ENCODE assay signal across 1 cellular context in the genomic region with DNA sequence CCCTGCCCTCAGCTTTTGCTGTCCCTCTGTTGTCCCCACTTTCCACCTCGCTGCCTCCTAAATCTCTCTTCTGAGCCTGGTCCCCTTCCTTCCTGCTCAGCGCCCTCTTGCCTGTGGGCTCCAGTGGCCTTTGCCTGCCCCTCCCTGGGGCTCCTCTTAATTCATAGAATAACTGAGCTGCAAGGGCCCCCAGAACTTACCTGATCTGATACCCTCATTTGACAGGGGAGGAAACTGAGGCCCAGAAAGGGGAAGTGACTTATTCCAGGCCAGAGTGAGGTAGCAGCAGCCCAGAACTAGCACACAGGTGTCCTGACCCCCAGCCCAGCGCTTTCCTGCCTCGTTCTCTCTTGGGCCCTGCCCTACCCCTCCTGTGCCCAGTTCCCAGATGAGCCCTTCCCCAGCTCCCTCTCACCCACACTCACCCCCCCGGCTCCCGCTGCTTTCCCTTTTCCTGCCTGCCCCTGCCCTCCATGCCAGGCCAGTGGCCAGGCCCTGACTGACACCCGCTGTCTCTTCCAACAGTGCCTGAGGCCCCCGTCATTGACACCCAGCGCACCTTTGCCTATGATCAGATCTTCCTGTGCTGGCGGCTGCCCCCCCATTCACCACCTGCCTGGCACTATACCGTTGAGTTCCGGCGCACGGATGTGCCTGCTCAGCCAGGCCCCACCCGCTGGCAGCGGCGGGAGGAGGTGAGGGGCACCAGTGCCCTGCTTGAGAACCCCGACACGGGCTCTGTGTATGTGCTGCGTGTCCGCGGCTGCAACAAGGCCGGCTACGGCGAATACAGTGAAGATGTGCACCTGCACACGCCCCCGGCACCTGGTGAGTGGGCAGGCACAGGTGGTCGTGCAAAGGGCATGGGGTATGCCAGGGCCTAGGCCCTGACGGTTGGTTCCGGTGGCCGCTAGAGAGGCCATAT.
TF ChIP-seq lines count a peak whose summit lies in the region.

No MANE protein-coding gene starts in this region.

TF ChIP-seq in HepG2, 621 proteins besides CTCF, POLR2A, EP300 and RAD21 (continued from another document and continues in another):
- TF ChIP-seq MAZ (IDR thresholded peaks at IDR 0.05; ENCODE audit: borderline replicate concordance, low read depth, low read length) = no peak
- 0 out of 2 replicates have a peak, but pooled peaks have one; percentile 1 for TF ChIP-seq MAZ (CRISPR knock-in tag; IDR thresholded peaks at IDR 0.05; ENCODE audit: low read depth)
- TF ChIP-seq, protein P1, sequence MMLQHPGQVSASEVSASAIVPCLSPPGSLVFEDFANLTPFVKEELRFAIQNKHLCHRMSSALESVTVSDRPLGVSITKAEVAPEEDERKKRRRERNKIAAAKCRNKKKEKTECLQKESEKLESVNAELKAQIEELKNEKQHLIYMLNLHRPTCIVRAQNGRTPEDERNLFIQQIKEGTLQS (CRISPR knock-in tag; IDR thresholded peaks at IDR 0.05) = no peak
- TF ChIP-seq ZFY (CRISPR knock-in tag; IDR thresholded peaks at IDR 0.05) = no peak
- TF ChIP-seq, protein P2, sequence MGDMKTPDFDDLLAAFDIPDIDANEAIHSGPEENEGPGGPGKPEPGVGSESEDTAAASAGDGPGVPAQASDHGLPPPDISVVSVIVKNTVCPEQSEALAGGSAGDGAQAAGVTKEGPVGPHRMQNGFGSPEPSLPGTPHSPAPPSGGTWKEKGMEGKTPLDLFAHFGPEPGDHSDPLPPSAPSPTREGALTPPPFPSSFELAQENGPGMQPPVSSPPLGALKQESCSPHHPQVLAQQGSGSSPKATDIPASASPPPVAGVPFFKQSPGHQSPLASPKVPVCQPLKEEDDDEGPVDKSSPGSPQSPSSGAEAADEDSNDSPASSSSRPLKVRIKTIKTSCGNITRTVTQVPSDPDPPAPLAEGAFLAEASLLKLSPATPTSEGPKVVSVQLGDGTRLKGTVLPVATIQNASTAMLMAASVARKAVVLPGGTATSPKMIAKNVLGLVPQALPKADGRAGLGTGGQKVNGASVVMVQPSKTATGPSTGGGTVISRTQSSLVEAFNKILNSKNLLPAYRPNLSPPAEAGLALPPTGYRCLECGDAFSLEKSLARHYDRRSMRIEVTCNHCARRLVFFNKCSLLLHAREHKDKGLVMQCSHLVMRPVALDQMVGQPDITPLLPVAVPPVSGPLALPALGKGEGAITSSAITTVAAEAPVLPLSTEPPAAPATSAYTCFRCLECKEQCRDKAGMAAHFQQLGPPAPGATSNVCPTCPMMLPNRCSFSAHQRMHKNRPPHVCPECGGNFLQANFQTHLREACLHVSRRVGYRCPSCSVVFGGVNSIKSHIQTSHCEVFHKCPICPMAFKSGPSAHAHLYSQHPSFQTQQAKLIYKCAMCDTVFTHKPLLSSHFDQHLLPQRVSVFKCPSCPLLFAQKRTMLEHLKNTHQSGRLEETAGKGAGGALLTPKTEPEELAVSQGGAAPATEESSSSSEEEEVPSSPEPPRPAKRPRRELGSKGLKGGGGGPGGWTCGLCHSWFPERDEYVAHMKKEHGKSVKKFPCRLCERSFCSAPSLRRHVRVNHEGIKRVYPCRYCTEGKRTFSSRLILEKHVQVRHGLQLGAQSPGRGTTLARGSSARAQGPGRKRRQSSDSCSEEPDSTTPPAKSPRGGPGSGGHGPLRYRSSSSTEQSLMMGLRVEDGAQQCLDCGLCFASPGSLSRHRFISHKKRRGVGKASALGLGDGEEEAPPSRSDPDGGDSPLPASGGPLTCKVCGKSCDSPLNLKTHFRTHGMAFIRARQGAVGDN (CRISPR knock-in tag; IDR thresholded peaks at IDR 0.05) = peak; percentile 26; the same call in 1 of the 2 replicates
- TF ChIP-seq, protein P3, sequence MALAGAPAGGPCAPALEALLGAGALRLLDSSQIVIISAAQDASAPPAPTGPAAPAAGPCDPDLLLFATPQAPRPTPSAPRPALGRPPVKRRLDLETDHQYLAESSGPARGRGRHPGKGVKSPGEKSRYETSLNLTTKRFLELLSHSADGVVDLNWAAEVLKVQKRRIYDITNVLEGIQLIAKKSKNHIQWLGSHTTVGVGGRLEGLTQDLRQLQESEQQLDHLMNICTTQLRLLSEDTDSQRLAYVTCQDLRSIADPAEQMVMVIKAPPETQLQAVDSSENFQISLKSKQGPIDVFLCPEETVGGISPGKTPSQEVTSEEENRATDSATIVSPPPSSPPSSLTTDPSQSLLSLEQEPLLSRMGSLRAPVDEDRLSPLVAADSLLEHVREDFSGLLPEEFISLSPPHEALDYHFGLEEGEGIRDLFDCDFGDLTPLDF (CRISPR knock-in tag; IDR thresholded peaks at IDR 0.05) = no peak
- no peak for TF ChIP-seq PHF20 (CRISPR knock-in tag; IDR thresholded peaks at IDR 0.05)
- no peak for TF ChIP-seq GFI1 (CRISPR knock-in tag; IDR thresholded peaks at IDR 0.05; ENCODE audit: borderline replicate concordance)
- TF ChIP-seq, protein P4, sequence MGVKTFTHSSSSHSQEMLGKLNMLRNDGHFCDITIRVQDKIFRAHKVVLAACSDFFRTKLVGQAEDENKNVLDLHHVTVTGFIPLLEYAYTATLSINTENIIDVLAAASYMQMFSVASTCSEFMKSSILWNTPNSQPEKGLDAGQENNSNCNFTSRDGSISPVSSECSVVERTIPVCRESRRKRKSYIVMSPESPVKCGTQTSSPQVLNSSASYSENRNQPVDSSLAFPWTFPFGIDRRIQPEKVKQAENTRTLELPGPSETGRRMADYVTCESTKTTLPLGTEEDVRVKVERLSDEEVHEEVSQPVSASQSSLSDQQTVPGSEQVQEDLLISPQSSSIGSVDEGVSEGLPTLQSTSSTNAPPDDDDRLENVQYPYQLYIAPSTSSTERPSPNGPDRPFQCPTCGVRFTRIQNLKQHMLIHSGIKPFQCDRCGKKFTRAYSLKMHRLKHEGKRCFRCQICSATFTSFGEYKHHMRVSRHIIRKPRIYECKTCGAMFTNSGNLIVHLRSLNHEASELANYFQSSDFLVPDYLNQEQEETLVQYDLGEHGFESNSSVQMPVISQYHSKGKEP (CRISPR knock-in tag; IDR thresholded peaks at IDR 0.05) = no peak
- peak; percentile 81 for TF ChIP-seq HNRNPL (IDR thresholded peaks at IDR 0.05; ENCODE audit: low read depth, low read length)
- TF ChIP-seq, protein P5, sequence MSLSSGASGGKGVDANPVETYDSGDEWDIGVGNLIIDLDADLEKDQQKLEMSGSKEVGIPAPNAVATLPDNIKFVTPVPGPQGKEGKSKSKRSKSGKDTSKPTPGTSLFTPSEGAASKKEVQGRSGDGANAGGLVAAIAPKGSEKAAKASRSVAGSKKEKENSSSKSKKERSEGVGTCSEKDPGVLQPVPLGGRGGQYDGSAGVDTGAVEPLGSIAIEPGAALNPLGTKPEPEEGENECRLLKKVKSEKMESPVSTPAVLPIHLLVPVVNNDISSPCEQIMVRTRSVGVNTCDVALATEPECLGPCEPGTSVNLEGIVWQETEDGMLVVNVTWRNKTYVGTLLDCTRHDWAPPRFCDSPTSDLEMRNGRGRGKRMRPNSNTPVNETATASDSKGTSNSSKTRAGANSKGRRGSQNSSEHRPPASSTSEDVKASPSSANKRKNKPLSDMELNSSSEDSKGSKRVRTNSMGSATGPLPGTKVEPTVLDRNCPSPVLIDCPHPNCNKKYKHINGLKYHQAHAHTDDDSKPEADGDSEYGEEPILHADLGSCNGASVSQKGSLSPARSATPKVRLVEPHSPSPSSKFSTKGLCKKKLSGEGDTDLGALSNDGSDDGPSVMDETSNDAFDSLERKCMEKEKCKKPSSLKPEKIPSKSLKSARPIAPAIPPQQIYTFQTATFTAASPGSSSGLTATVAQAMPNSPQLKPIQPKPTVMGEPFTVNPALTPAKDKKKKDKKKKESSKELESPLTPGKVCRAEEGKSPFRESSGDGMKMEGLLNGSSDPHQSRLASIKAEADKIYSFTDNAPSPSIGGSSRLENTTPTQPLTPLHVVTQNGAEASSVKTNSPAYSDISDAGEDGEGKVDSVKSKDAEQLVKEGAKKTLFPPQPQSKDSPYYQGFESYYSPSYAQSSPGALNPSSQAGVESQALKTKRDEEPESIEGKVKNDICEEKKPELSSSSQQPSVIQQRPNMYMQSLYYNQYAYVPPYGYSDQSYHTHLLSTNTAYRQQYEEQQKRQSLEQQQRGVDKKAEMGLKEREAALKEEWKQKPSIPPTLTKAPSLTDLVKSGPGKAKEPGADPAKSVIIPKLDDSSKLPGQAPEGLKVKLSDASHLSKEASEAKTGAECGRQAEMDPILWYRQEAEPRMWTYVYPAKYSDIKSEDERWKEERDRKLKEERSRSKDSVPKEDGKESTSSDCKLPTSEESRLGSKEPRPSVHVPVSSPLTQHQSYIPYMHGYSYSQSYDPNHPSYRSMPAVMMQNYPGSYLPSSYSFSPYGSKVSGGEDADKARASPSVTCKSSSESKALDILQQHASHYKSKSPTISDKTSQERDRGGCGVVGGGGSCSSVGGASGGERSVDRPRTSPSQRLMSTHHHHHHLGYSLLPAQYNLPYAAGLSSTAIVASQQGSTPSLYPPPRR (CRISPR knock-in tag; IDR thresholded peaks at IDR 0.05; ENCODE audit: borderline replicate concordance) = 0 out of 2 replicates have a peak, but pooled peaks have one; percentile 4
- no peak for TF ChIP-seq SMC3 (IDR thresholded peaks at IDR 0.05; ENCODE audit: low read length)
- peak; percentile 8; the same call in 1 of the 2 replicates for TF ChIP-seq NR2C2 (CRISPR knock-in tag; IDR thresholded peaks at IDR 0.05; ENCODE audit: borderline replicate concordance)
- no peak for TF ChIP-seq CREB1 (IDR thresholded peaks at IDR 0.05)
- no peak for TF ChIP-seq CREB1 (CRISPR knock-in tag; IDR thresholded peaks at IDR 0.05)
- no peak for TF ChIP-seq SMAD1 (CRISPR knock-in tag; IDR thresholded peaks at IDR 0.05; ENCODE audit: borderline replicate concordance, low read depth)
- TF ChIP-seq, protein P6, sequence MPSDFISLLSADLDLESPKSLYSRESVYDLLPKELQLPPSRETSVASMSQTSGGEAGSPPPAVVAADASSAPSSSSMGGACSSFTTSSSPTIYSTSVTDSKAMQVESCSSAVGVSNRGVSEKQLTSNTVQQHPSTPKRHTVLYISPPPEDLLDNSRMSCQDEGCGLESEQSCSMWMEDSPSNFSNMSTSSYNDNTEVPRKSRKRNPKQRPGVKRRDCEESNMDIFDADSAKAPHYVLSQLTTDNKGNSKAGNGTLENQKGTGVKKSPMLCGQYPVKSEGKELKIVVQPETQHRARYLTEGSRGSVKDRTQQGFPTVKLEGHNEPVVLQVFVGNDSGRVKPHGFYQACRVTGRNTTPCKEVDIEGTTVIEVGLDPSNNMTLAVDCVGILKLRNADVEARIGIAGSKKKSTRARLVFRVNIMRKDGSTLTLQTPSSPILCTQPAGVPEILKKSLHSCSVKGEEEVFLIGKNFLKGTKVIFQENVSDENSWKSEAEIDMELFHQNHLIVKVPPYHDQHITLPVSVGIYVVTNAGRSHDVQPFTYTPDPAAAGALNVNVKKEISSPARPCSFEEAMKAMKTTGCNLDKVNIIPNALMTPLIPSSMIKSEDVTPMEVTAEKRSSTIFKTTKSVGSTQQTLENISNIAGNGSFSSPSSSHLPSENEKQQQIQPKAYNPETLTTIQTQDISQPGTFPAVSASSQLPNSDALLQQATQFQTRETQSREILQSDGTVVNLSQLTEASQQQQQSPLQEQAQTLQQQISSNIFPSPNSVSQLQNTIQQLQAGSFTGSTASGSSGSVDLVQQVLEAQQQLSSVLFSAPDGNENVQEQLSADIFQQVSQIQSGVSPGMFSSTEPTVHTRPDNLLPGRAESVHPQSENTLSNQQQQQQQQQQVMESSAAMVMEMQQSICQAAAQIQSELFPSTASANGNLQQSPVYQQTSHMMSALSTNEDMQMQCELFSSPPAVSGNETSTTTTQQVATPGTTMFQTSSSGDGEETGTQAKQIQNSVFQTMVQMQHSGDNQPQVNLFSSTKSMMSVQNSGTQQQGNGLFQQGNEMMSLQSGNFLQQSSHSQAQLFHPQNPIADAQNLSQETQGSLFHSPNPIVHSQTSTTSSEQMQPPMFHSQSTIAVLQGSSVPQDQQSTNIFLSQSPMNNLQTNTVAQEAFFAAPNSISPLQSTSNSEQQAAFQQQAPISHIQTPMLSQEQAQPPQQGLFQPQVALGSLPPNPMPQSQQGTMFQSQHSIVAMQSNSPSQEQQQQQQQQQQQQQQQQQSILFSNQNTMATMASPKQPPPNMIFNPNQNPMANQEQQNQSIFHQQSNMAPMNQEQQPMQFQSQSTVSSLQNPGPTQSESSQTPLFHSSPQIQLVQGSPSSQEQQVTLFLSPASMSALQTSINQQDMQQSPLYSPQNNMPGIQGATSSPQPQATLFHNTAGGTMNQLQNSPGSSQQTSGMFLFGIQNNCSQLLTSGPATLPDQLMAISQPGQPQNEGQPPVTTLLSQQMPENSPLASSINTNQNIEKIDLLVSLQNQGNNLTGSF (CRISPR knock-in tag; IDR thresholded peaks at IDR 0.05) = no peak
- TF ChIP-seq, protein P7, sequence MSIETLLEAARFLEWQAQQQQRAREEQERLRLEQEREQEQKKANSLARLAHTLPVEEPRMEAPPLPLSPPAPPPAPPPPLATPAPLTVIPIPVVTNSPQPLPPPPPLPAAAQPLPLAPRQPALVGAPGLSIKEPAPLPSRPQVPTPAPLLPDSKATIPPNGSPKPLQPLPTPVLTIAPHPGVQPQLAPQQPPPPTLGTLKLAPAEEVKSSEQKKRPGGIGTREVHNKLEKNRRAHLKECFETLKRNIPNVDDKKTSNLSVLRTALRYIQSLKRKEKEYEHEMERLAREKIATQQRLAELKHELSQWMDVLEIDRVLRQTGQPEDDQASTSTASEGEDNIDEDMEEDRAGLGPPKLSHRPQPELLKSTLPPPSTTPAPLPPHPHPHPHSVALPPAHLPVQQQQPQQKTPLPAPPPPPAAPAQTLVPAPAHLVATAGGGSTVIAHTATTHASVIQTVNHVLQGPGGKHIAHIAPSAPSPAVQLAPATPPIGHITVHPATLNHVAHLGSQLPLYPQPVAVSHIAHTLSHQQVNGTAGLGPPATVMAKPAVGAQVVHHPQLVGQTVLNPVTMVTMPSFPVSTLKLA (IDR thresholded peaks at IDR 0.05) = no peak
- no peak for TF ChIP-seq PPARG (CRISPR knock-in tag; conservative IDR thresholded peaks at IDR 0.05)
- no peak for TF ChIP-seq SIX4 (CRISPR knock-in tag; IDR thresholded peaks at IDR 0.05)
- 0 out of 2 replicates have a peak, but pooled peaks have one; percentile 12 for TF ChIP-seq MTA1 (CRISPR knock-in tag; IDR thresholded peaks at IDR 0.05; ENCODE audit: borderline replicate concordance)
- no peak for TF ChIP-seq ZMYM4 (CRISPR knock-in tag; IDR thresholded peaks at IDR 0.05)
- TF ChIP-seq, protein P8, sequence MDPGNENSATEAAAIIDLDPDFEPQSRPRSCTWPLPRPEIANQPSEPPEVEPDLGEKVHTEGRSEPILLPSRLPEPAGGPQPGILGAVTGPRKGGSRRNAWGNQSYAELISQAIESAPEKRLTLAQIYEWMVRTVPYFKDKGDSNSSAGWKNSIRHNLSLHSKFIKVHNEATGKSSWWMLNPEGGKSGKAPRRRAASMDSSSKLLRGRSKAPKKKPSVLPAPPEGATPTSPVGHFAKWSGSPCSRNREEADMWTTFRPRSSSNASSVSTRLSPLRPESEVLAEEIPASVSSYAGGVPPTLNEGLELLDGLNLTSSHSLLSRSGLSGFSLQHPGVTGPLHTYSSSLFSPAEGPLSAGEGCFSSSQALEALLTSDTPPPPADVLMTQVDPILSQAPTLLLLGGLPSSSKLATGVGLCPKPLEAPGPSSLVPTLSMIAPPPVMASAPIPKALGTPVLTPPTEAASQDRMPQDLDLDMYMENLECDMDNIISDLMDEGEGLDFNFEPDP (CRISPR knock-in tag; conservative IDR thresholded peaks at IDR 0.05) = 0 out of 2 replicates have a peak, but pooled peaks have one; percentile 58
- TF ChIP-seq ETV6 (CRISPR knock-in tag; conservative IDR thresholded peaks at IDR 0.05) = no peak
- TF ChIP-seq ZSCAN30 (CRISPR knock-in tag; IDR thresholded peaks at IDR 0.05) = no peak
- TF ChIP-seq FLYWCH1 (CRISPR knock-in tag; IDR thresholded peaks at IDR 0.05) = no peak
- no peak for TF ChIP-seq MATR3 (CRISPR knock-in tag; IDR thresholded peaks at IDR 0.05)
- no peak for TF ChIP-seq CC2D1A (CRISPR knock-in tag; IDR thresholded peaks at IDR 0.05)
- TF ChIP-seq, protein P9, sequence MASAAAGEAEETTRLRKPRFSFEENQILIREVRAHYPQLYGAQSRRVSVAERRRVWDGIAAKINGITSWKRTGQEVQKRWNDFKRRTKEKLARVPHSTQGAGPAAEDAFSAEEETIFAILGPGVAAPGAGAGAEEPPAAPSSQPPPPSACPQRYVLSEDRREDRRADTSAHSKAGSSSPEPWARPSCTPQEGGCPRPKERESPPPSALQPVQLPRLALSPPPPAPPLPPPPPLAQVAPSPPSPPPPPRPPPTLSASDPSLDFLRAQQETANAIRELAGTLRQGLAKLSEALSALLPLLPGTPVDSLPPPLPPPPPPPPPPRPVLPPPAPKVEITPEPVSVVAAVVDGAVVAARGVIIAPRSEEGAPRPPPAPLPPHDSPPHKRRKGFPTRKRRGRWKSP (CRISPR knock-in tag; IDR thresholded peaks at IDR 0.05) = no peak
- no peak for TF ChIP-seq ZNF792 (CRISPR knock-in tag; IDR thresholded peaks at IDR 0.05)
